Comparison of ENCODE assay signal across 1 cellular context in genomic region chr1:204493145-204493881, GRCh38.
TF ChIP-seq lines count a peak whose summit lies in the region.

No MANE protein-coding gene starts in this region.

TF ChIP-seq in IMR-90, 13 proteins besides CTCF, POLR2A, EP300 and RAD21 (continued from another document):
- no peak for TF ChIP-seq ELK1 (IDR thresholded peaks at IDR 0.05; ENCODE audit: borderline replicate concordance, low read depth, low read length)
- TF ChIP-seq MAZ (IDR thresholded peaks at IDR 0.05; ENCODE audit: borderline replicate concordance, low read depth, low read length) = no peak
